Comparison of ENCODE assay signal across 19 cellular contexts in the genomic region with DNA sequence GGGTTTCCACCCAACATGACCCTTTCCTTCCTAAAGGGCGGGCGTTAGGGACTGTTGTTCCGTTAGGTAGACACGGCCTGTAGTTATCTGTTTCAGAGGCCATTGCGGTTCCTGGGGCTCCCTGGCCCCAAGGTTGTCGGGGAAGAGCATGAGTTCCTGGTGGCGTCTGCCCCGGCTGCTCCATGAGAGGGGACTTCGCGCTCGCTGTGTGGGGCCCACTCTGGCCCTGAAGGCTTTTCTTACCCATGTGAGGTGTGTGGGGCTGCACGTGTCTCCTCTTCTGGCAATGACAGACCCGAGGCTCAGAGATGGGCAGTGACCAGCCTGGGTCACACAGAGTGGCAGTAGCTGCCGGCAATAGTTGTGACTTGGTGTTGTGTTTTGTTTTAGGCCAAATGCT. TPM values are rescaled to one million over a fixed set of nuclear protein-coding genes. Genes with fewer than 3 reads are reported as not detected.
A peak's percentile ranks its signal among the peaks of the same experiment; 100 is the strongest.
DNase-seq lines count a peak whose midpoint lies in the region; ATAC-seq and TF ChIP-seq lines count a peak whose summit lies in the region.
"Had no signal": no experiment of that assay in that cellular context is flagged by ENCODE, and none has a peak within 500 bp of the region (broad histone marks: within the 10 kb centered on the region; RNA-seq: fewer than 3 reads in every experiment).

No MANE protein-coding gene starts in this region.

- H3K4me3 Mint-ChIP-seq in activated CD8-positive, alpha-beta T cell treated with anti-CD3 and anti-CD28 coated beads, Interleukin-2, amount 10 ng/mL, durations not matched to agents 7 days and 5 days, result no peak overlapping the region
- no peak overlapping the region for H3K4me3 Mint-ChIP-seq in nephron progenitor cell
- H3K4me3 Mint-ChIP-seq: effector memory CD8-positive, alpha-beta T cell had no signal

- TF ChIP-seq EP300 in transverse colon (IDR thresholded peaks at IDR 0.05; ENCODE audit: low read depth), result no peak

- H3K4me1 Mint-ChIP-seq in activated CD8-positive, alpha-beta T cell treated with anti-CD3 and anti-CD28 coated beads, Interleukin-2, amount 10 ng/mL, durations not matched to agents 7 days and 5 days (ENCODE audit: low read depth), result peaks cover 23% of the 10 kb centered on the region
- H3K4me1 Mint-ChIP-seq in nephron progenitor cell, result peaks cover 22% of the 10 kb centered on the region

- POLR2A ChIA-PET in activated CD8-positive, alpha-beta T cell treated with anti-CD3 and anti-CD28 coated beads, Interleukin-2, amount 10 ng/mL, durations not matched to agents 7 days and 5 days (lab: Charles Lee), result interaction anchor here (1.4 to 1.5 kb wide), 2 partner anchors 10 to 15 kb away, joined by 6 to 13 read pairs; a partner anchor contains a TSS

- peaks cover 74% of the 10 kb centered on the region for H3K4me1 ChIP-seq in left ventricle myocardium inferior
- peaks cover 0 to 13% (median 7%) of the 10 kb centered on the region in 4 donors for H3K4me1 ChIP-seq in transverse colon

- H3K36me3 Mint-ChIP-seq in activated CD8-positive, alpha-beta T cell treated with anti-CD3 and anti-CD28 coated beads, Interleukin-2, amount 10 ng/mL, durations not matched to agents 7 days and 5 days (ENCODE audit: low read depth), result peaks cover 12% of the 10 kb centered on the region
- peaks cover 30% of the 10 kb centered on the region for H3K36me3 Mint-ChIP-seq in nephron progenitor cell (ENCODE audit: low read depth)

- H3K9me3 ChIP-seq in left ventricle myocardium inferior (replicated peaks) (no peaks in the 10 kb centered on the region), transverse colon (no peaks in the 10 kb centered on the region)
- H3K9me3 ChIP-seq: esophagus muscularis mucosa, Peyer's patch had no signal

- H3K27me3 ChIP-seq in left ventricle myocardium inferior (ENCODE audit: low read depth), result no peaks in the 10 kb centered on the region
- H3K27me3 ChIP-seq in transverse colon, result no peaks in the 10 kb centered on the region
- H3K27me3 ChIP-seq: esophagus muscularis mucosa, Peyer's patch had no signal

- TF ChIP-seq CTCF in left ventricle myocardium inferior (IDR thresholded peaks at IDR 0.05; ENCODE audit: borderline replicate concordance) (no peak), nephron progenitor cell (IDR thresholded peaks at IDR 0.05) (no peak), transverse colon (IDR thresholded peaks at IDR 0.05) (no peak)

- intact Hi-C loops in left ventricle myocardium inferior (cut with micrococcal nuclease), result loop anchor here (10.0 kb wide), 1 partner anchor 328 kb away; no protein-coding TSS in a partner anchor
- intact Hi-C loops in left ventricle myocardium superior (cut with micrococcal nuclease), result no loop called here
- intact Hi-C loops in transverse colon (cut with DNase I; ENCODE audit: low total_unique reads), result no loop called here

- in situ Hi-C loops in transverse colon (cut with MboI; ENCODE audit: low pct_ligation_motif_present in 1 of 4, low pct_unique_long_range_greater_than_20kb in 1 of 4, low sequenced_read_pairs in 3 of 4), result loop anchor here in 2 of 4 donors (25.0 kb wide), 3 partner anchors 165 to 340 kb away; a partner anchor contains a TSS

- no peak overlapping the region for H3K4me3 ChIP-seq in left ventricle myocardium inferior
- no peak overlapping the region for H3K4me3 ChIP-seq in transverse colon
- H3K4me3 ChIP-seq: esophagus muscularis mucosa, K562, Peyer's patch had no signal

- no peak for ATAC-seq in left ventricle myocardium superior
- ATAC-seq in activated CD8-positive, alpha-beta T cell treated with anti-CD3 and anti-CD28 coated beads, Interleukin-2, amount 10 ng/mL, durations not matched to agents 7 days and 5 days, result no peak
- no peak for ATAC-seq in GM21717 (IDR thresholded peaks at IDR 0.05; ENCODE audit: unreplicated experiment)
- ATAC-seq: effector memory CD8-positive, alpha-beta T cell; K562 had no signal

- H3K27me3 Mint-ChIP-seq in activated CD8-positive, alpha-beta T cell treated with anti-CD3 and anti-CD28 coated beads, Interleukin-2, amount 10 ng/mL, durations not matched to agents 7 days and 5 days (ENCODE audit: low read depth), result no peaks in the 10 kb centered on the region
- H3K27me3 Mint-ChIP-seq in nephron progenitor cell (ENCODE audit: low read depth, poor library complexity), result no peaks in the 10 kb centered on the region
- H3K27me3 Mint-ChIP-seq: effector memory CD8-positive, alpha-beta T cell had no signal

- CTCF ChIA-PET in activated CD8-positive, alpha-beta T cell treated with anti-CD3 and anti-CD28 coated beads, Interleukin-2, amount 10 ng/mL, durations not matched to agents 7 days and 5 days (lab: Charles Lee), result interaction anchor here (0.8 to 1.0 kb wide), 2 partner anchors 9 to 10 kb away, joined by 4 to 5 read pairs; a partner anchor contains a TSS

- 60 to 94% methylated on average over 2 to 14 of the region's 14 CpGs for WGBS in transverse colon (ENCODE audit: low coverage in 1 of 2), 2 donors

- peak overlapping the region; percentile 49 for H3K27ac ChIP-seq in left ventricle myocardium inferior (replicated peaks)
- H3K27ac ChIP-seq in transverse colon, result peak overlapping the region in 3 of 4 donors; percentile 42 to 63 (median 47)
- H3K27ac ChIP-seq: Peyer's patch, WERI-Rb-1 had no signal

- no peak for TF ChIP-seq POLR2A in transverse colon (IDR thresholded peaks at IDR 0.05)

- peak overlapping the region; percentile 63 for H3K27ac Mint-ChIP-seq in activated CD8-positive, alpha-beta T cell treated with anti-CD3 and anti-CD28 coated beads, Interleukin-2, amount 10 ng/mL, durations not matched to agents 7 days and 5 days
- H3K27ac Mint-ChIP-seq in nephron progenitor cell, result peak overlapping the region; percentile 39

- DNase-seq in left ventricle myocardium inferior (no peak), left ventricle myocardium superior (no peak), nephron progenitor cell (no peak), transverse colon (no peak), midbrain (lab: John Stamatoyannopoulos, UW) (no peak), SHP77 (lab: John Stamatoyannopoulos, UW) (no peak)
- DNase-seq in activated CD8-positive, alpha-beta T cell treated with anti-CD3 and anti-CD28 coated beads, Interleukin-2, amount 10 ng/mL, durations not matched to agents 7 days and 5 days, result no peak
- DNase-seq: effector memory CD8-positive, alpha-beta T cell; MM.1S; NCI-H1436; NCI-H2171; NCI-H524; Peyer's patch; substantia nigra; T-helper 2 cell; WERI-Rb-1 had no signal

- H3K9me3 Mint-ChIP-seq in activated CD8-positive, alpha-beta T cell treated with anti-CD3 and anti-CD28 coated beads, Interleukin-2, amount 10 ng/mL, durations not matched to agents 7 days and 5 days (ENCODE audit: insufficient read depth), result no peaks in the 10 kb centered on the region
- no peaks in the 10 kb centered on the region for H3K9me3 Mint-ChIP-seq in nephron progenitor cell
- H3K9me3 Mint-ChIP-seq: effector memory CD8-positive, alpha-beta T cell had no signal

- H3K36me3 ChIP-seq in left ventricle myocardium inferior, result peaks cover 39% of the 10 kb centered on the region
- H3K36me3 ChIP-seq in transverse colon, result peaks cover 0 to 29% (median 7%) of the 10 kb centered on the region in 4 donors

RNA-seq across cellular contexts. Expression of a gene that starts 9.1 kb away (rescaled TPM):
- total RNA-seq in left ventricle myocardium inferior (33.7 TPM), left ventricle myocardium superior (34.6 TPM), transverse colon (10 to 100 TPM; 18.7 to 31.8 (median 27.4) TPM)
- 10 to 100 TPM; 16.6 to 16.8 TPM for total RNA-seq in activated CD8-positive, alpha-beta T cell treated with anti-CD3 and anti-CD28 coated beads, Interleukin-2, amount 10 ng/mL, durations not matched to agents 7 days and 5 days

RNA-seq across cellular contexts. Expression of a gene that starts 15.6 kb away (rescaled TPM):
- total RNA-seq in left ventricle myocardium inferior (58.2 TPM), left ventricle myocardium superior (62.7 TPM), transverse colon (10 to 100 TPM in 2 of 4 donors, 1 to 10 TPM in 2; 1.1 to 22.0 (median 12.5) TPM)
- 10 to 100 TPM; 43.1 to 49.4 TPM for total RNA-seq in activated CD8-positive, alpha-beta T cell treated with anti-CD3 and anti-CD28 coated beads, Interleukin-2, amount 10 ng/mL, durations not matched to agents 7 days and 5 days
